Comparison of ENCODE assay signal across 9 cellular contexts in genomic region chr19:7679017-7679720, GRCh38. TPM values are rescaled to one million over a fixed set of nuclear protein-coding genes. Genes with fewer than 3 reads are reported as not detected.
A peak's percentile ranks its signal among the peaks of the same experiment; 100 is the strongest.
DNase-seq lines count a peak whose midpoint lies in the region; ATAC-seq and TF ChIP-seq lines count a peak whose summit lies in the region.
"Had no signal": no experiment of that assay in that cellular context is flagged by ENCODE, and none has a peak within 500 bp of the region (broad histone marks: within the 10 kb centered on the region; RNA-seq: fewer than 3 reads in every experiment).

No MANE protein-coding gene starts in this region.

- peaks cover 23% of the 10 kb centered on the region for H3K36me3 Mint-ChIP-seq in activated B cell treated with CpG ODN at 0.5 μM for 24 hours (ENCODE audit: low read depth)

- H3K27ac ChIP-seq in gastroesophageal sphincter = no peak overlapping the region
- H3K27ac ChIP-seq: epithelial cell of prostate had no signal

- CTCF ChIA-PET in activated B cell treated with CpG ODN at 0.5 μM for 24 hours (lab: Charles Lee) = interaction anchor here (0.9 to 3.1 kb wide), 3 partner anchors 111 to 577 kb away, joined by 4 to 29 read pairs (median 11); no protein-coding TSS in a partner anchor

- H3K4me1 ChIP-seq in gastroesophageal sphincter = peaks cover 0 to 26% (median 8%) of the 10 kb centered on the region in 3 donors

- no peaks in the 10 kb centered on the region for H3K9me3 ChIP-seq in gastroesophageal sphincter

- DNase-seq in DMS79 (lab: John Stamatoyannopoulos, UW) = peak; percentile 26
- peak; percentile 75 for DNase-seq in Jurkat, Clone E6-1 (ENCODE audit: low read depth, low spot score)
- DNase-seq in activated B cell treated with CpG ODN at 0.5 μM for 24 hours = peak; percentile 54
- DNase-seq in dermis microvascular lymphatic vessel endothelial cell (ENCODE audit: low read depth in 2 of 2) = peak; percentile 14 to 32
- DNase-seq in stimulated activated CD4-positive, alpha-beta T cell treated with anti-CD3 and anti-CD28 coated beads, Interleukin-2, amount 100 ng/mL, for 48 hours = peak; percentile 45 to 46
- no peak for DNase-seq in left ventricle myocardium superior

- peaks cover 14% of the 10 kb centered on the region for H3K27me3 Mint-ChIP-seq in activated B cell treated with CpG ODN at 0.5 μM for 24 hours

- no peaks in the 10 kb centered on the region for H3K9me3 Mint-ChIP-seq in activated B cell treated with CpG ODN at 0.5 μM for 24 hours

- H3K4me1 Mint-ChIP-seq in activated B cell treated with CpG ODN at 0.5 μM for 24 hours = peaks cover 59% of the 10 kb centered on the region

- TF ChIP-seq EP300 in gastroesophageal sphincter (IDR thresholded peaks at IDR 0.05) = no peak

- intact Hi-C loops in activated B cell treated with CpG ODN at 0.5 μM for 24 hours (cut with micrococcal nuclease) = loop anchor here (1.0 to 10.0 kb wide), 5 partner anchors 120 to 324 kb away; partner anchors contain the start of gene MAP2K7
- intact Hi-C loops in left ventricle myocardium superior (cut with micrococcal nuclease) = no loop called here

- TF ChIP-seq CTCF in activated B cell treated with CpG ODN at 0.5 μM for 24 hours (IDR thresholded peaks at IDR 0.05) (no peak), gastroesophageal sphincter (IDR thresholded peaks at IDR 0.05) (no peak)

- no peak for TF ChIP-seq POLR2A in gastroesophageal sphincter (IDR thresholded peaks at IDR 0.05)

- H3K27ac Mint-ChIP-seq in activated B cell treated with CpG ODN at 0.5 μM for 24 hours = peak overlapping the region; percentile 78

- POLR2A ChIA-PET in activated B cell treated with CpG ODN at 0.5 μM for 24 hours (lab: Charles Lee) = interaction anchor here (0.5 to 2.2 kb wide), 6 partner anchors 26 to 242 kb away, joined by 3 to 45 read pairs (median 3); no protein-coding TSS in a partner anchor

- peak overlapping the region; percentile 93 for H3K4me3 Mint-ChIP-seq in activated B cell treated with CpG ODN at 0.5 μM for 24 hours

- peaks cover 0 to 21% of the 10 kb centered on the region in 2 donors for H3K36me3 ChIP-seq in gastroesophageal sphincter

- WGBS in gastroesophageal sphincter (ENCODE audit: low coverage in 1 of 2), 2 donors = 3 to 50% methylated on average over 6 to 16 of the region's 26 CpGs

- H3K4me3 ChIP-seq in Jurkat, Clone E6-1 (ENCODE audit: low read length) = peak overlapping the region; percentile 31
- H3K4me3 ChIP-seq in gastroesophageal sphincter = no peak overlapping the region

- ATAC-seq in activated B cell treated with CpG ODN at 0.5 μM for 24 hours (ENCODE audit: low read depth) = peak; percentile 62
- no peak for ATAC-seq in left ventricle myocardium superior
- ATAC-seq in gastroesophageal sphincter = no peak
- no peak for ATAC-seq in HG03108 (IDR thresholded peaks at IDR 0.05; ENCODE audit: unreplicated experiment)

- peaks cover 55% of the 10 kb centered on the region for H3K27me3 ChIP-seq in gastroesophageal sphincter

RNA-seq across cellular contexts. Expression of gene TRAPPC5, which starts 1.5 kb away (rescaled TPM):
- polyA plus RNA-seq in Jurkat, Clone E6-1 (2012; ENCODE audit: insufficient read depth, insufficient read length) = 162 TPM
- total RNA-seq in activated B cell treated with CpG ODN at 0.5 μM for 24 hours (110 and 123 TPM in 2 replicates), dermis microvascular lymphatic vessel endothelial cell (93.8 and 106 TPM in 2 replicates), left ventricle myocardium superior (111 TPM), gastroesophageal sphincter (10 to 100 TPM; 56.0 to 69.0 (median 64.0) TPM)

RNA-seq across cellular contexts. Expression of gene MCEMP1, which starts 2.3 kb away (rescaled TPM):
- polyA plus RNA-seq in Jurkat, Clone E6-1 (2012; ENCODE audit: insufficient read depth, insufficient read length) = not detected
- total RNA-seq in activated B cell treated with CpG ODN at 0.5 μM for 24 hours (not detected in 2 replicates), dermis microvascular lymphatic vessel endothelial cell (not detected in 2 replicates), left ventricle myocardium superior (0.72 TPM), gastroesophageal sphincter (1 to 10 TPM in 1 of 4 donors, under 1 TPM in 2, not detected in 1; 0.67 to 1.2 (median 0.96) TPM)

RNA-seq across cellular contexts. Expression of gene RETN, which starts 10.3 kb away (rescaled TPM):
- 14.8 TPM for polyA plus RNA-seq in Jurkat, Clone E6-1 (2012; ENCODE audit: insufficient read depth, insufficient read length)
- not detected in 2 replicates for total RNA-seq in activated B cell treated with CpG ODN at 0.5 μM for 24 hours
- not detected in 2 replicates for total RNA-seq in dermis microvascular lymphatic vessel endothelial cell
- not detected for total RNA-seq in left ventricle myocardium superior
- not detected for total RNA-seq in gastroesophageal sphincter

RNA-seq across cellular contexts. Expression of gene FCER2, which starts 22.8 kb away (rescaled TPM):
- not detected for polyA plus RNA-seq in Jurkat, Clone E6-1 (2012; ENCODE audit: insufficient read depth, insufficient read length)
- total RNA-seq in activated B cell treated with CpG ODN at 0.5 μM for 24 hours = 191 and 193 TPM in 2 replicates
- not detected in 2 replicates for total RNA-seq in dermis microvascular lymphatic vessel endothelial cell
- 0.17 TPM for total RNA-seq in left ventricle myocardium superior
- total RNA-seq in gastroesophageal sphincter = 1 to 10 TPM in 1 of 4 donors, not detected in 3; 1.2 TPM

RNA-seq across cellular contexts. Expression of gene STXBP2, which starts 42.3 kb away (rescaled TPM):
- 127 TPM for polyA plus RNA-seq in Jurkat, Clone E6-1 (2012; ENCODE audit: insufficient read depth, insufficient read length)
- total RNA-seq in activated B cell treated with CpG ODN at 0.5 μM for 24 hours (147 and 176 TPM in 2 replicates), dermis microvascular lymphatic vessel endothelial cell (22.3 and 34.8 TPM in 2 replicates), left ventricle myocardium superior (9.7 TPM), gastroesophageal sphincter (10 to 100 TPM in 3 of 4 donors, 1 to 10 TPM in 1; 4.4 to 16.9 (median 14.1) TPM)
